Comparison of ENCODE assay signal across 28 cellular contexts in genomic region chr6:43047998-43048397, GRCh38.
"Had no signal": no experiment of that assay in that cellular context is flagged by ENCODE, and none has a peak within 500 bp of the region (broad histone marks: within the 10 kb centered on the region; RNA-seq: fewer than 3 reads in every experiment).

No MANE protein-coding gene starts in this region.

- H3K4me2 ChIP-seq: hepatocyte, smooth muscle cell had no signal

- H3K27me3 ChIP-seq: dorsolateral prefrontal cortex, foreskin keratinocyte, gastroesophageal sphincter, heart left ventricle, hepatocyte, neutrophil, stomach, thyroid gland, vagina had no signal

- H3K36me3 Mint-ChIP-seq: natural killer cell had no signal

- H3K9me3 ChIP-seq: gastroesophageal sphincter, heart left ventricle, neutrophil, stomach, thyroid gland, vagina had no signal

- H3K4me3 ChIP-seq: dorsolateral prefrontal cortex, gastroesophageal sphincter, heart left ventricle, hepatocyte, lung, smooth muscle cell, stomach, thyroid gland, vagina had no signal

- H3K27ac Mint-ChIP-seq: memory B cell, natural killer cell, progenitor cell of endocrine pancreas had no signal

- H3K4me3 Mint-ChIP-seq: memory B cell, natural killer cell had no signal

- H3K27ac ChIP-seq: dorsolateral prefrontal cortex, epithelial cell of prostate, foreskin keratinocyte, gastroesophageal sphincter, heart left ventricle, hepatocyte, neutrophil, parathyroid adenoma, stomach, thyroid gland, vagina had no signal

- H3K9me3 Mint-ChIP-seq: memory B cell, natural killer cell had no signal

- H2AFZ ChIP-seq: hepatocyte, parathyroid adenoma had no signal

- H3K4me1 ChIP-seq: foreskin keratinocyte had no signal

- H3K79me2 ChIP-seq: parathyroid adenoma had no signal

- H3K27me3 Mint-ChIP-seq: memory B cell, progenitor cell of endocrine pancreas had no signal

- DNase-seq: dorsolateral prefrontal cortex; effector CD4-positive, alpha-beta T cell; foreskin keratinocyte; heart left ventricle; kidney; natural killer cell; stimulated activated CD4-positive, alpha-beta T cell treated with anti-CD3 and anti-CD28 coated beads, Interleukin-12 subunit alpha, Interleukin-12 subunit beta, amount 100 ng/mL, for 4 hours; stimulated activated CD4-positive, alpha-beta T cell treated with anti-CD3 and anti-CD28 coated beads, Interleukin-1b, Interleukin-23, amount 100 ng/mL, for 48 hours; stimulated activated CD4-positive, alpha-beta T cell treated with anti-CD3 and anti-CD28 coated beads, Interleukin-4, amount 100 ng/mL, for 1 hour; stimulated activated CD8-positive, alpha-beta memory T cell treated with anti-CD3 and anti-CD28 coated beads, Interleukin-4, amount 100 ng/mL, for 48 hours; stimulated activated naive CD4-positive, alpha-beta T cell treated with Interleukin-2 at 50 U/mL for 16 hours; stomach; thyroid gland; trophoblast cell had no signal

- H3K9ac ChIP-seq: parathyroid adenoma had no signal

- FAIRE-seq: colon, kidney had no signal

- ATAC-seq: esophagus mucosa, foreskin keratinocyte, gastroesophageal sphincter, heart left ventricle, left lobe of liver, natural killer cell, sciatic nerve had no signal
